ENCODE assay signal across 10 cellular contexts in genomic region chr17:1188812-1189211, GRCh38. TPM values are rescaled to one million over a fixed set of nuclear protein-coding genes. Genes with fewer than 3 reads are reported as not detected.
DNase-seq lines count a peak whose midpoint lies in the region; ATAC-seq and TF ChIP-seq lines count a peak whose summit lies in the region.
"Had no signal": no experiment of that assay in that cellular context is flagged by ENCODE, and none has a peak within 500 bp of the region (broad histone marks: within the 10 kb centered on the region; RNA-seq: fewer than 3 reads in every experiment).

No MANE protein-coding gene starts in this region.

- ATAC-seq in lower lobe of right lung (peak; percentile 77 to 81), HG02610 (IDR thresholded peaks at IDR 0.05; ENCODE audit: unreplicated experiment) (no peak), HG02870 (IDR thresholded peaks at IDR 0.05; ENCODE audit: unreplicated experiment) (no peak), HG02938 (IDR thresholded peaks at IDR 0.05; ENCODE audit: unreplicated experiment) (no peak)

- H3K4me3 ChIP-seq in GM23248 (0 out of 2 replicates have a peak overlapping the region, but pooled peaks have one; percentile 2), lower lobe of right lung (peak overlapping the region; percentile 25), testis (no peak overlapping the region)
- H3K4me3 ChIP-seq: SK-N-MC had no signal

- H3K4me1 ChIP-seq in GM23248 (ENCODE audit: insufficient read depth) (peaks cover 15% of the 10 kb centered on the region), lower lobe of right lung (peaks cover 49% of the 10 kb centered on the region), testis (peaks cover 26% of the 10 kb centered on the region)

- intact Hi-C loops in lower lobe of right lung (cut with DNase I) (no loop called here), testis (cut with DNase I; ENCODE audit: low total_unique reads) (loop anchor here (10.0 kb wide), 1 partner anchor 64 kb away; no protein-coding TSS in a partner anchor)

- no peaks in the 10 kb centered on the region for H3K9me3 ChIP-seq in GM23248 (ENCODE audit: low read depth)
- H3K9me3 ChIP-seq in lower lobe of right lung, result no peaks in the 10 kb centered on the region
- H3K9me3 ChIP-seq in testis, result no peaks in the 10 kb centered on the region

- no peaks in the 10 kb centered on the region for H4K20me1 ChIP-seq in GM23248 (ENCODE audit: insufficient read depth)

- H3K36me3 ChIP-seq in GM23248 (ENCODE audit: low read depth) (no peaks in the 10 kb centered on the region), lower lobe of right lung (no peaks in the 10 kb centered on the region), testis (ENCODE audit: low read depth, missing control alignments) (no peaks in the 10 kb centered on the region)

- peaks cover 5% of the 10 kb centered on the region; the same call in 1 of the 2 replicates for H3F3A ChIP-seq in GM23248 (ENCODE audit: insufficient read depth)

- H3K4me2 ChIP-seq in GM23248 (ENCODE audit: unreplicated experiment), result peak overlapping the region; percentile 54

- H3K27me3 ChIP-seq in GM23248 (replicated peaks; ENCODE audit: insufficient read depth) (peaks cover 16% of the 10 kb centered on the region), lower lobe of right lung (ENCODE audit: low read depth) (no peaks in the 10 kb centered on the region), testis (no peaks in the 10 kb centered on the region)

- no peak for TF ChIP-seq POLR2A in testis (IDR thresholded peaks at IDR 0.05)

- no peaks in the 10 kb centered on the region for H3K79me2 ChIP-seq in GM23248 (ENCODE audit: insufficient read depth)

- TF ChIP-seq CTCF in lower lobe of right lung (IDR thresholded peaks at IDR 0.05), result no peak
- TF ChIP-seq CTCF in testis (IDR thresholded peaks at IDR 0.05), result no peak

- H3K9me2 ChIP-seq in GM23248 (ENCODE audit: insufficient read depth), result no peaks in the 10 kb centered on the region

- WGBS in GM23248 (ENCODE audit: low coverage in 1 of 2, low lambda C conversion rate in 2 of 2, missing lambda C conversion rate in 2 of 2), 2 experiments, result 3 to 4% methylated on average over 12 of the region's 12 CpGs
- 35 to 58% methylated on average over 12 of the region's 12 CpGs for WGBS in testis, 2 donors

- H3K27ac ChIP-seq in GM23248 (no peak overlapping the region), lower lobe of right lung (peak overlapping the region; percentile 53), testis (peak overlapping the region in 1 of 2 donors; percentile 63)
- H3K27ac ChIP-seq: SK-N-MC had no signal

- DNase-seq in GM23248 (peak; percentile 87), cerebellum (ENCODE audit: low spot score) (peak; percentile 71), lower lobe of right lung (peak; percentile 89), testis (peak; percentile 86), NCI-H2227 treated with DMSO at 0.1 percent for 48 hours (lab: John Stamatoyannopoulos, UW) (no peak)
- DNase-seq: NCI-H1092 had no signal

- no peak overlapping the region for H2AFZ ChIP-seq in GM23248

- in situ Hi-C loops in GM23248 (cut with MboI), result no loop called here

- no peak overlapping the region for H3K9ac ChIP-seq in GM23248

RNA-seq across cellular contexts. Expression of gene ABR, which starts 9.0 kb away (rescaled TPM):
- 31.0 and 38.2 TPM in 2 replicates for total RNA-seq in GM23248 (2014; rRNA removed; shearing (Covaris generic))
- polyA plus RNA-seq in GM23248 (2016; fragmentation: Nextera tagmentation; extraction: Ambion mirVana) (24.4 and 26.7 TPM in 2 replicates), testis (ENCODE audit: insufficient read depth, low read depth, low replicate concordance) (30.6 TPM)
- total RNA-seq in cerebellum (88.9 TPM), lower lobe of right lung (212 TPM), testis (10 to 100 TPM; 42.1 to 52.7 TPM)

Comparison
In these comparisons a context has a peak if more than half of its experiments do, and no peak if none do; other contexts are left out.
1. H3K4me3 ChIP-seq: peak in GM23248 (single experiment) and lower lobe of right lung (single experiment); none in testis (0 of 2).
2. ATAC-seq: peak in lower lobe of right lung (2 of 2); none in HG02610 (single experiment), HG02870 (single experiment) and HG02938 (single experiment).